Comparison of ENCODE assay signal across 1 cellular context in the genomic region with DNA sequence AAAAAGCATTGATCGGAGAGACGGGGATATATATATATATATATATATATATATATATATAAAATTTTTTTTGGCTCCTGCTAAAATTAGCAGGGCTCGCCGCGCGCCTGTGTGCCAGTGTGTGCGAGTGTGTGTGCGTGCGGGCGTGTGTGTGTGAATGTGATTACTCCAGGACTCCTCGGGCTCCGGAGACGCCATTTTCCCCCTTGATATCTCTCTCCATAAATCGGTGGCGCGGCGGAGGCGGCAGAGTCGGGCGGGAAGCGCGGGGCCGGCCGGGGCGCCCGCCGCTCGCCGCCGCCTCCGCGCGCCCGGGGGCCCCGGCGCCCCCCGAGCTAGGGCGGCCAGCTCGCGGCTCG.
TF ChIP-seq lines count a peak whose summit lies in the region.

No MANE protein-coding gene starts in this region.

TF ChIP-seq in H1, 55 proteins besides CTCF, POLR2A, EP300 and RAD21:
- TF ChIP-seq CHD1 (IDR thresholded peaks at IDR 0.05; ENCODE audit: low read depth, low read length) (no peak), ATF3 (IDR thresholded peaks at IDR 0.05; ENCODE audit: insufficient read depth, low read depth, low read length) (no peak), SIRT6 (IDR thresholded peaks at IDR 0.05; ENCODE audit: low read length) (no peak), YY1 (IDR thresholded peaks at IDR 0.05; ENCODE audit: low read depth, low read length) (peak; percentile 43; the same call in 1 of the 2 replicates), HDAC2 (IDR thresholded peaks at IDR 0.05; ENCODE audit: borderline replicate concordance in 1 of 2, low read depth in 2 of 2, low read length in 2 of 2) (no peak), TEAD4 (IDR thresholded peaks at IDR 0.05; ENCODE audit: low read depth, low read length) (no peak), TAF7 (optimal IDR thresholded peaks at IDR 0.05; ENCODE audit: borderline replicate concordance, low read depth, low read length) (peak; percentile 3), NANOG (IDR thresholded peaks at IDR 0.05; ENCODE audit: insufficient read depth, low read depth, low read length, poor library complexity, severe bottlenecking) (no peak), BRCA1 (IDR thresholded peaks at IDR 0.05; ENCODE audit: low read depth, low read length) (no peak)
- TF ChIP-seq, protein P1, sequence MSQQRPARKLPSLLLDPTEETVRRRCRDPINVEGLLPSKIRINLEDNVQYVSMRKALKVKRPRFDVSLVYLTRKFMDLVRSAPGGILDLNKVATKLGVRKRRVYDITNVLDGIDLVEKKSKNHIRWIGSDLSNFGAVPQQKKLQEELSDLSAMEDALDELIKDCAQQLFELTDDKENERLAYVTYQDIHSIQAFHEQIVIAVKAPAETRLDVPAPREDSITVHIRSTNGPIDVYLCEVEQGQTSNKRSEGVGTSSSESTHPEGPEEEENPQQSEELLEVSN (IDR thresholded peaks at IDR 0.05) = no peak
